1 cellular context compared by ENCODE assay signal in genomic region chr2:232781765-232782164, GRCh38.
TF ChIP-seq lines count a peak whose summit lies in the region.

No MANE protein-coding gene starts in this region.

TF ChIP-seq in GM12878, 131 proteins besides CTCF, POLR2A, EP300 and RAD21 (continued from another document):
- TF ChIP-seq E2F8 (IDR thresholded peaks at IDR 0.05; ENCODE audit: low read depth, partially characterized antibody) (no peak), WRNIP1 (IDR thresholded peaks at IDR 0.05; ENCODE audit: borderline replicate concordance, low read depth, low read length) (no peak), RUNX3 (IDR thresholded peaks at IDR 0.05; ENCODE audit: low read length) (peak; percentile 83), IKZF2 (IDR thresholded peaks at IDR 0.05) (peak; percentile 91 to 93; a peak in 3 of 4 replicates)
